Comparison of ENCODE assay signal across 19 cellular contexts in genomic region chr13:50615234-50615633, GRCh38.
DNase-seq lines count a peak whose midpoint lies in the region; ATAC-seq and TF ChIP-seq lines count a peak whose summit lies in the region.
"Had no signal": no experiment of that assay in that cellular context is flagged by ENCODE, and none has a peak within 500 bp of the region (broad histone marks: within the 10 kb centered on the region; RNA-seq: fewer than 3 reads in every experiment).

No MANE protein-coding gene starts in this region.

- peak overlapping the region in 2 of 3 experiments; percentile 43 to 72 for H3K27ac Mint-ChIP-seq in nephron
- H3K27ac Mint-ChIP-seq: B cell; CD4-positive, alpha-beta T cell; CD8-positive, alpha-beta T cell had no signal

- 66 to 87% methylated on average over 2 of the region's 2 CpGs for WGBS in lower leg skin, 2 donors

- H3K9me3 ChIP-seq in OCI-LY1 (ENCODE audit: low read length): no peaks in the 10 kb centered on the region
- H3K9me3 ChIP-seq: A549, Caco-2 had no signal

- H3K36me3 ChIP-seq in OCI-LY1 (ENCODE audit: insufficient read depth, low read length): no peaks in the 10 kb centered on the region
- H3K36me3 ChIP-seq: BLaER1 treated with 17β-estradiol and CSF1 and Interleukin-3, amounts not matched to agents 10 nM and 100 nM had no signal

- H3K27me3 Mint-ChIP-seq in nephron (ENCODE audit: low read depth): no peaks in the 10 kb centered on the region
- H3K27me3 Mint-ChIP-seq: B cell; CD4-positive, alpha-beta T cell had no signal

- no peak for TF ChIP-seq CTCF in OCI-LY1 (IDR thresholded peaks at IDR 0.05; ENCODE audit: low read length)
- TF ChIP-seq CTCF in nephron (IDR thresholded peaks at IDR 0.05; ENCODE audit: unreplicated experiment in 3 of 3): no peak
- TF ChIP-seq CTCF in lower leg skin (IDR thresholded peaks at IDR 0.05): no peak

- no peak overlapping the region for H3K4me3 ChIP-seq in OCI-LY1 (ENCODE audit: low read depth, low read length, poor library complexity, severe bottlenecking)
- H3K4me3 ChIP-seq in lower leg skin (ENCODE audit: low read depth, poor library complexity, severe bottlenecking): no peak overlapping the region
- H3K4me3 ChIP-seq: A549; BLaER1 treated with 17β-estradiol and CSF1 and Interleukin-3, amounts not matched to agents 10 nM and 100 nM had no signal

- no peaks in the 10 kb centered on the region for H3K79me2 ChIP-seq in OCI-LY1 (ENCODE audit: insufficient read depth, low read length)

- H3K36me3 Mint-ChIP-seq in nephron (ENCODE audit: low read depth): no peaks in the 10 kb centered on the region
- H3K36me3 Mint-ChIP-seq: CD8-positive, alpha-beta T cell had no signal

- intact Hi-C loops in left colon (cut with DNase I, micrococcal nuclease): no loop called here
- intact Hi-C loops in lower leg skin (cut with DNase I; ENCODE audit: low total_unique reads): no loop called here

- peaks cover 33% of the 10 kb centered on the region for H3K4me1 Mint-ChIP-seq in nephron

- peaks cover 91% of the 10 kb centered on the region for H3K4me1 ChIP-seq in OCI-LY1 (ENCODE audit: insufficient read depth, low read length, severe bottlenecking)
- H3K4me1 ChIP-seq: Caco-2 had no signal

- H3F3A ChIP-seq in OCI-LY1 (ENCODE audit: insufficient read depth, low read length): no peaks in the 10 kb centered on the region

- H3K9ac ChIP-seq in OCI-LY1 (ENCODE audit: low read length): no peak overlapping the region
- H3K9ac ChIP-seq: BLaER1 treated with 17β-estradiol and CSF1 and Interleukin-3, amounts not matched to agents 10 nM and 100 nM had no signal

- TF ChIP-seq POLR2A in lower leg skin (IDR thresholded peaks at IDR 0.05): no peak

- DNase-seq in HT-29 (ENCODE audit: low spot score): peak; percentile 51
- DNase-seq in left colon: no peak
- no peak for DNase-seq in lower leg skin (ENCODE audit: low spot score in 2 of 2)
- DNase-seq in cortex of kidney (lab: John Stamatoyannopoulos, UW): no peak
- DNase-seq in central memory CD4-positive, alpha-beta T cell: no peak
- DNase-seq: AML-193; Caco-2; Calu3; CD4-positive, alpha-beta T cell; CD8-positive, alpha-beta T cell; DMS79 treated with DMSO at 0.1 percent for 48 hours; GF-D8 had no signal

- H3K9me3 Mint-ChIP-seq in nephron: no peaks in the 10 kb centered on the region
- H3K9me3 Mint-ChIP-seq: CD4-positive, alpha-beta T cell; CD8-positive, alpha-beta T cell had no signal

- H3K4me2 ChIP-seq in OCI-LY1 (ENCODE audit: low read length): no peak overlapping the region
- H3K4me2 ChIP-seq: A549; BLaER1 treated with 17β-estradiol and CSF1 and Interleukin-3, amounts not matched to agents 10 nM and 100 nM had no signal

- H2AFZ ChIP-seq in OCI-LY1 (ENCODE audit: low read length): no peak overlapping the region

- no peak overlapping the region for H3K4me3 Mint-ChIP-seq in nephron
- H3K4me3 Mint-ChIP-seq: B cell; CD4-positive, alpha-beta T cell; CD8-positive, alpha-beta T cell had no signal

- H4K20me1 ChIP-seq in OCI-LY1 (ENCODE audit: insufficient read depth, low read length): no peaks in the 10 kb centered on the region
- H4K20me1 ChIP-seq: BLaER1 treated with 17β-estradiol and CSF1 and Interleukin-3, amounts not matched to agents 10 nM and 100 nM had no signal

- peak overlapping the region; percentile 76 for H3K27ac ChIP-seq in OCI-LY1 (ENCODE audit: low read depth, low read length, poor library complexity, severe bottlenecking)
- H3K27ac ChIP-seq: 22Rv1; A549; BLaER1 treated with 17β-estradiol and CSF1 and Interleukin-3, amounts not matched to agents 10 nM and 100 nM; C4-2B had no signal

- no peaks in the 10 kb centered on the region for H3K27me3 ChIP-seq in OCI-LY1 (ENCODE audit: insufficient read depth, low read length)
- H3K27me3 ChIP-seq: BLaER1 treated with 17β-estradiol and CSF1 and Interleukin-3, amounts not matched to agents 10 nM and 100 nM had no signal

- H3K9me2 ChIP-seq in OCI-LY1 (ENCODE audit: low read depth, low read length): no peaks in the 10 kb centered on the region

- peak; percentile 55 for ATAC-seq in left colon
- ATAC-seq: A549; CD8-positive, alpha-beta T cell had no signal
